ENCODE assay signal across 20 cellular contexts in the genomic region with DNA sequence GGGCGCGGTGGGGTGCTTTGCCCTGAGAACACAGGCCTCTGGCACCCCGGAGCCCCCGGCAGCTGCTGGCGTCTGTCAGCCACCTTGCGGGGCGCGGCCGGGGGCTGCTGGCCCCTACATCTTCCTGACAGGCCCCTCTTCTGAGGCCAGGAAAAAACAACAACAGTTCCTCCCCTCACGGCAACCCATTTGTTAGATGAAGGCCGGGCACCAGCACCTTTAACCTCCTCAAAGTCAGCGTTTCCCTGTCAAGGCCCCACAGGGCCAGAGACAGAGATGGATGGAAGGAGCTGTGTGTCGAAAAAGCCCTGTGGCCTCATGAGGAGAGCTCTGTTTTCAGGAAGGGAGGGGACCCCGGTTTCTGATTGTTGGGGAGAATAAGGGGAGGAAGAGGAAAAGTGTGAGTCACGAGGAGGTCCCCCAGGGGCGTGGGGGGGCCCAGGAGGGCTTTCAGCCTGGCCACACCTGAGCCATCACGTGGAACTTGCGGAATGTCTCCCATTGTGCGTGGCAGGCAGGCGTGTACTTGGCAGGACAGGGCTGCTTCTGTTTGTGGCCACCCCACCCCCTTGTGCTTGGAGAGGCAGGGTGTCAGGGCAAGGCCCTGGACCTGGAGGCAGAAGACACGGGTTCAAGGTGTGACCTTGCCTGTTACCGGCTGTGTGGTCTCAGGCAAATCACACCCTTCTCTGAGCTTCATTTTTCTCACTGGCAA. TPM values are rescaled to one million over a fixed set of nuclear protein-coding genes. Genes with fewer than 3 reads are reported as not detected.
A peak's percentile ranks its signal among the peaks of the same experiment; 100 is the strongest.
DNase-seq lines count a peak whose midpoint lies in the region; ATAC-seq and TF ChIP-seq lines count a peak whose summit lies in the region.
"Had no signal": no experiment of that assay in that cellular context is flagged by ENCODE, and none has a peak within 500 bp of the region (broad histone marks: within the 10 kb centered on the region; RNA-seq: fewer than 3 reads in every experiment).

No MANE protein-coding gene starts in this region.

- H3K9me3 Mint-ChIP-seq in nephron (no peaks in the 10 kb centered on the region), type B pancreatic cell (no peaks in the 10 kb centered on the region)
- H3K9me3 Mint-ChIP-seq: activated naive CD8-positive, alpha-beta T cell treated with anti-CD3 and anti-CD28 coated beads, Interleukin-2, amount 50 U/mL, for 24 hours had no signal

- H3K27ac Mint-ChIP-seq in nephron (peak overlapping the region; percentile 59 to 82 (median 80)), type B pancreatic cell (peak overlapping the region; percentile 98)
- H3K27ac Mint-ChIP-seq: activated CD4-positive, alpha-beta T cell treated with anti-CD3 and anti-CD28 coated beads for 36 hours; activated naive CD8-positive, alpha-beta T cell treated with anti-CD3 and anti-CD28 coated beads, Interleukin-2, amount 50 U/mL, for 24 hours; T-helper 17 cell had no signal

- H3K36me3 ChIP-seq in body of pancreas (replicated peaks in 1 of 2; ENCODE audit: insufficient read depth in 1 of 2, low read depth in 2 of 2): no peaks in the 10 kb centered on the region

- H3K36me3 Mint-ChIP-seq in nephron (ENCODE audit: low read depth) (no peaks in the 10 kb centered on the region), type B pancreatic cell (no peaks in the 10 kb centered on the region)

- ATAC-seq in body of pancreas (peak; percentile 15), Right ventricle myocardium superior (ENCODE audit: poor library complexity) (peak; percentile 62)
- ATAC-seq: activated CD4-positive, alpha-beta T cell treated with anti-CD3 and anti-CD28 coated beads for 36 hours; activated naive CD8-positive, alpha-beta T cell treated with anti-CD3 and anti-CD28 coated beads, Interleukin-2, amount 50 U/mL, for 24 hours; GM12878; T-helper 17 cell had no signal

- intact Hi-C loops in body of pancreas (cut with DNase I) (no loop called here), Right ventricle myocardium superior (cut with DNase I) (no loop called here)

- peak overlapping the region in 1 of 3 experiments; percentile 4 for H3K4me3 Mint-ChIP-seq in nephron
- H3K4me3 Mint-ChIP-seq in type B pancreatic cell: peak overlapping the region; percentile 75
- H3K4me3 Mint-ChIP-seq: activated CD4-positive, alpha-beta T cell treated with anti-CD3 and anti-CD28 coated beads for 36 hours; activated naive CD8-positive, alpha-beta T cell treated with anti-CD3 and anti-CD28 coated beads, Interleukin-2, amount 50 U/mL, for 24 hours; T-helper 17 cell had no signal

- 66 to 73% methylated on average over 13 to 22 of the region's 22 CpGs for WGBS in body of pancreas, 2 donors

- no peak for TF ChIP-seq CTCF in body of pancreas (IDR thresholded peaks at IDR 0.05)
- no peak for TF ChIP-seq CTCF in nephron (IDR thresholded peaks at IDR 0.05; ENCODE audit: unreplicated experiment in 3 of 3)
- TF ChIP-seq CTCF in type B pancreatic cell (conservative IDR thresholded peaks at IDR 0.05): no peak
- no peak for TF ChIP-seq CTCF in coronary artery (IDR thresholded peaks at IDR 0.05)

- DNase-seq in body of pancreas: no peak
- peak; percentile 74 for DNase-seq in Right ventricle myocardium superior
- DNase-seq in type B pancreatic cell (ENCODE audit: extremely low spot score, unreplicated experiment): no peak
- DNase-seq in NCI-H748 (lab: John Stamatoyannopoulos, UW; ENCODE audit: unreplicated experiment): no peak
- DNase-seq in activated CD8-positive, alpha-beta memory T cell treated with anti-CD3 and anti-CD28 coated beads for 24 hours: no peak
- no peak for DNase-seq in coronary artery (ENCODE audit: low spot score)
- DNase-seq: activated CD4-positive, alpha-beta T cell treated with anti-CD3 and anti-CD28 coated beads for 36 hours; activated naive CD8-positive, alpha-beta T cell treated with anti-CD3 and anti-CD28 coated beads, Interleukin-2, amount 50 U/mL, for 24 hours; DMS79 treated with DMSO at 0.1 percent for 48 hours; MM.1S; NCI-H2081; NCI-H748 treated with DMSO at 0.1 percent for 48 hours; RPMI8226; stimulated activated CD4-positive, alpha-beta T cell treated with anti-CD3 and anti-CD28 coated beads, Interleukin-15, amount 100 ng/mL, for 24 hours; substantia nigra; T-helper 17 cell had no signal

- TF ChIP-seq POLR2A in body of pancreas (IDR thresholded peaks at IDR 0.05): no peak

- H3K4me1 ChIP-seq in body of pancreas: no peaks in the 10 kb centered on the region

- H3K27me3 Mint-ChIP-seq in nephron (ENCODE audit: low read depth) (no peaks in the 10 kb centered on the region), type B pancreatic cell (no peaks in the 10 kb centered on the region)
- H3K27me3 Mint-ChIP-seq: activated naive CD8-positive, alpha-beta T cell treated with anti-CD3 and anti-CD28 coated beads, Interleukin-2, amount 50 U/mL, for 24 hours; T-helper 17 cell had no signal

- H3K27ac ChIP-seq in body of pancreas (no peak overlapping the region), coronary artery (peak overlapping the region in 1 of 2 donors; percentile 71)

- no peaks in the 10 kb centered on the region for H3K9me3 ChIP-seq in body of pancreas

- H3K4me3 ChIP-seq in body of pancreas: no peak overlapping the region
- H3K4me3 ChIP-seq in coronary artery: no peak overlapping the region
- H3K4me3 ChIP-seq: GM12878 had no signal

- H3K4me1 Mint-ChIP-seq in nephron (peaks cover 59% of the 10 kb centered on the region), type B pancreatic cell (ENCODE audit: unreplicated experiment) (peaks cover 53% of the 10 kb centered on the region)

- no peaks in the 10 kb centered on the region for H3K27me3 ChIP-seq in body of pancreas

RNA-seq across cellular contexts. Expression of a gene that starts 3.8 kb away (rescaled TPM):
- total RNA-seq in body of pancreas: 1 to 10 TPM in 1 of 2 donors, under 1 TPM in 1; 0.52 to 2.3 TPM
- total RNA-seq in Right ventricle myocardium superior: 8.5 TPM
- total RNA-seq in type B pancreatic cell (ENCODE audit: low replicate concordance): 5.7 and 17.2 TPM in 2 replicates
- total RNA-seq: fibroblast of lung, osteocyte had no signal
